22 cellular contexts compared by ENCODE assay signal in the genomic region with DNA sequence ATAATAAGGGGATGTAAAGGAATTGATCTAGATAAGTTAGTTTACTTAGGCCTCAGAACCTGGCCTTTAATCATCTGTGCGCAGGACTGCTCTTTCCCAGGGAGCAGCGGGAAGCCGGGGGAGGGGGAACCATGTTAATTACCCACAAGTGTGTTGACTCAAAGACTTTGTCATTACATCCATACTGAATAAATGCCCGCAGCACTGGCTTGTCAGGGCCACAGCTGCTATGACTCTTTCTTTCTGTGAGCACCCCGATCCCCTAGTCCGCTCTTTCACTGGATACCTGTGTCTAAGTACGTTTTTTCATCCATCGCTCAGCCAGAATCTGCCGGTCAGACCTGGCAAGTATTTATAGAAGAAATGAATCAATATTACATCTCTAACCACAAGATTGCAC.
A peak's percentile ranks its signal among the peaks of the same experiment; 100 is the strongest.
DNase-seq lines count a peak whose midpoint lies in the region; ATAC-seq, FAIRE-seq and TF ChIP-seq lines count a peak whose summit lies in the region.
"Had no signal": no experiment of that assay in that cellular context is flagged by ENCODE, and none has a peak within 500 bp of the region (broad histone marks: within the 10 kb centered on the region; RNA-seq: fewer than 3 reads in every experiment).

No MANE protein-coding gene starts in this region.

- POLR2A ChIA-PET in activated CD4-positive, alpha-beta memory T cell treated with anti-CD3 and anti-CD28 coated beads, Interleukin-2, amount 10 ng/mL, durations not matched to agents 7 days and 5 days (lab: Charles Lee) = no interaction called here
- POLR2A ChIA-PET in T-cell (lab: Charles Lee) = no interaction called here

- H3K4me1 Mint-ChIP-seq in endodermal cell = peaks cover 17% of the 10 kb centered on the region
- peaks cover 5% of the 10 kb centered on the region for H3K4me1 Mint-ChIP-seq in activated CD4-positive, alpha-beta memory T cell treated with anti-CD3 and anti-CD28 coated beads, Interleukin-2, amount 10 ng/mL, durations not matched to agents 7 days and 5 days
- H3K4me1 Mint-ChIP-seq in T-cell = peaks cover 0 to 13% (median 13%) of the 10 kb centered on the region in 3 donors

- H3K4me3 Mint-ChIP-seq in endodermal cell (no peak overlapping the region), T-cell (no peak overlapping the region)
- H3K4me3 Mint-ChIP-seq in activated CD4-positive, alpha-beta memory T cell treated with anti-CD3 and anti-CD28 coated beads, Interleukin-2, amount 10 ng/mL, durations not matched to agents 7 days and 5 days = no peak overlapping the region
- H3K4me3 Mint-ChIP-seq: CD4-positive, alpha-beta memory T cell had no signal

- no peak overlapping the region for H3K27ac ChIP-seq in endodermal cell (ENCODE audit: low read depth, low read length)
- peak overlapping the region; percentile 47 for H3K27ac ChIP-seq in mesendoderm (ENCODE audit: low read depth, low read length)
- H3K27ac ChIP-seq: psoas muscle had no signal

- H3K27ac Mint-ChIP-seq in endodermal cell = no peak overlapping the region
- no peak overlapping the region for H3K27ac Mint-ChIP-seq in activated CD4-positive, alpha-beta memory T cell treated with anti-CD3 and anti-CD28 coated beads, Interleukin-2, amount 10 ng/mL, durations not matched to agents 7 days and 5 days
- no peak overlapping the region for H3K27ac Mint-ChIP-seq in T-cell
- H3K27ac Mint-ChIP-seq: CD4-positive, alpha-beta memory T cell had no signal

- peaks cover 17% of the 10 kb centered on the region for H3K36me3 ChIP-seq in endodermal cell (ENCODE audit: control insufficient read depth, insufficient read depth, low read length)
- H3K36me3 ChIP-seq in mesendoderm (ENCODE audit: control insufficient read depth, insufficient read depth, low read length) = no peaks in the 10 kb centered on the region

- no peak overlapping the region for H4K8ac ChIP-seq in mesendoderm (ENCODE audit: low read depth, low read length)

- no peaks in the 10 kb centered on the region for H3K27me3 ChIP-seq in endodermal cell (ENCODE audit: control insufficient read depth, insufficient read depth, low read length, poor library complexity, severe bottlenecking)
- H3K27me3 ChIP-seq in mesendoderm (ENCODE audit: insufficient read depth, low read length, poor library complexity) = no peaks in the 10 kb centered on the region

- H3K4me2 ChIP-seq in mesendoderm (ENCODE audit: low read length) = no peak overlapping the region

- no peak overlapping the region for H3K23ac ChIP-seq in mesendoderm (ENCODE audit: low read length)

- WGBS in endodermal cell (ENCODE audit: insufficient coverage in 1 of 2, insufficient read length in 1 of 2), 2 experiments = 76 to 85% methylated on average over 6 to 9 of the region's 9 CpGs
- WGBS in mesendoderm (ENCODE audit: extremely low coverage, insufficient coverage, low lambda C conversion rate) = no CpG with 5 or more reads among the region's 9 CpGs

- no peak overlapping the region for H2BK120ac ChIP-seq in mesendoderm (ENCODE audit: low read depth, low read length)

- no peak overlapping the region for H3K18ac ChIP-seq in mesendoderm (ENCODE audit: low read length)

- DNase-seq in LoVo (ENCODE audit: low spot score) (peak; percentile 47), endodermal cell (peak; percentile 77), mesendoderm (peak; percentile 75), T-cell (no peak), GM13977 (ENCODE audit: low spot score) (no peak)
- DNase-seq in activated CD4-positive, alpha-beta memory T cell treated with anti-CD3 and anti-CD28 coated beads, Interleukin-2, amount 10 ng/mL, durations not matched to agents 7 days and 5 days = no peak
- DNase-seq: activated CD4-positive, alpha-beta T cell treated with anti-CD3 and anti-CD28 coated beads, Interleukin-2, amount 50 U/mL, for 1 hour; activated gamma-delta T cell treated with Interleukin-2 at 50 U/mL for 16 hours; amniotic stem cell; CD4-positive, alpha-beta memory T cell; DMS79 treated with DMSO at 0.1 percent for 48 hours; effector memory CD4-positive, alpha-beta T cell; head of caudate nucleus; mesenchymal stem cell; NCI-H1048; NCI-H2029; NCI-H446; psoas muscle; SHP77 treated with DMSO at 0.1 percent for 48 hours had no signal

- H4K5ac ChIP-seq in mesendoderm (ENCODE audit: low read length) = no peak overlapping the region

- H3K36me3 Mint-ChIP-seq in endodermal cell (ENCODE audit: low read depth) (peaks cover 35% of the 10 kb centered on the region), T-cell (no peaks in the 10 kb centered on the region)
- no peaks in the 10 kb centered on the region for H3K36me3 Mint-ChIP-seq in activated CD4-positive, alpha-beta memory T cell treated with anti-CD3 and anti-CD28 coated beads, Interleukin-2, amount 10 ng/mL, durations not matched to agents 7 days and 5 days (ENCODE audit: low read depth)
- H3K36me3 Mint-ChIP-seq: CD4-positive, alpha-beta memory T cell had no signal

- peaks cover 5% of the 10 kb centered on the region for H3K4me1 ChIP-seq in endodermal cell (ENCODE audit: control insufficient read depth, insufficient read depth, low read length)
- H3K4me1 ChIP-seq in mesendoderm (ENCODE audit: control insufficient read depth, low read depth, low read length) = peaks cover 11% of the 10 kb centered on the region

- no peaks in the 10 kb centered on the region for H3K27me3 Mint-ChIP-seq in endodermal cell (ENCODE audit: insufficient read depth)
- peaks cover 9% of the 10 kb centered on the region for H3K27me3 Mint-ChIP-seq in activated CD4-positive, alpha-beta memory T cell treated with anti-CD3 and anti-CD28 coated beads, Interleukin-2, amount 10 ng/mL, durations not matched to agents 7 days and 5 days
- no peaks in the 10 kb centered on the region for H3K27me3 Mint-ChIP-seq in T-cell
- H3K27me3 Mint-ChIP-seq: CD4-positive, alpha-beta memory T cell had no signal

- no peak overlapping the region for H3K56ac ChIP-seq in mesendoderm (ENCODE audit: low read length)

- no peaks in the 10 kb centered on the region for H3K79me1 ChIP-seq in mesendoderm (ENCODE audit: low read length)

- peaks cover 50% of the 10 kb centered on the region for H3K9me3 Mint-ChIP-seq in endodermal cell
- no peaks in the 10 kb centered on the region for H3K9me3 Mint-ChIP-seq in activated CD4-positive, alpha-beta memory T cell treated with anti-CD3 and anti-CD28 coated beads, Interleukin-2, amount 10 ng/mL, durations not matched to agents 7 days and 5 days
- no peaks in the 10 kb centered on the region for H3K9me3 Mint-ChIP-seq in T-cell
- H3K9me3 Mint-ChIP-seq: CD4-positive, alpha-beta memory T cell had no signal

- peaks cover 35% of the 10 kb centered on the region for H3K9me3 ChIP-seq in endodermal cell (ENCODE audit: control insufficient read depth, low read length)
- H3K9me3 ChIP-seq: psoas muscle had no signal

- H3K79me2 ChIP-seq in mesendoderm (ENCODE audit: control insufficient read depth, insufficient read depth, low read length) = no peaks in the 10 kb centered on the region

- no peak overlapping the region for H2AK5ac ChIP-seq in mesendoderm (ENCODE audit: low read length)

- no peak overlapping the region for H3K4ac ChIP-seq in mesendoderm (ENCODE audit: low read depth, low read length)

- H3K4me3 ChIP-seq in endodermal cell (ENCODE audit: low read length) (peak overlapping the region; percentile 72), mesendoderm (ENCODE audit: low read length) (no peak overlapping the region)
- H3K4me3 ChIP-seq: K562, psoas muscle had no signal

- H2BK15ac ChIP-seq in mesendoderm (replicated peaks; ENCODE audit: low read depth) = no peak overlapping the region

- ATAC-seq in GM21786 (IDR thresholded peaks at IDR 0.05; ENCODE audit: unreplicated experiment) (no peak), T-cell (replicated peaks in 1 of 4) (no peak)
- ATAC-seq: K562 had no signal

- TF ChIP-seq CTCF in endodermal cell (conservative IDR thresholded peaks at IDR 0.05) = no peak
- TF ChIP-seq CTCF in GM13977 (IDR thresholded peaks at IDR 0.05; ENCODE audit: extremely low read depth, insufficient read depth, missing control alignments) = no peak

- CTCF ChIA-PET in activated CD4-positive, alpha-beta memory T cell treated with anti-CD3 and anti-CD28 coated beads, Interleukin-2, amount 10 ng/mL, durations not matched to agents 7 days and 5 days (lab: Charles Lee) = no interaction called here
- CTCF ChIA-PET in T-cell (lab: Charles Lee) = no interaction called here

- in situ Hi-C loops in GM13977 (cut with MboI; ENCODE audit: low pct_unique_long_range_greater_than_20kb, low sequenced_read_pairs, unreplicated experiment) = no loop called here

- H3K9ac ChIP-seq in endodermal cell (ENCODE audit: extremely low read depth, low read length, poor library complexity, severe bottlenecking) (no peak overlapping the region), mesendoderm (ENCODE audit: low read length) (no peak overlapping the region)

- H2BK5ac ChIP-seq in mesendoderm (ENCODE audit: low read length) = no peak overlapping the region

- peak; percentile 9 for FAIRE-seq in A204.1 (lab: Jason Lieb, UNC)
- FAIRE-seq: K562 had no signal

Comparison
In these comparisons a context has a peak if more than half of its experiments do, and no peak if none do; other contexts are left out.
1. DNase-seq: peak in LoVo (single experiment), endodermal cell (single experiment) and mesendoderm (single experiment); none in activated CD4-positive, alpha-beta memory T cell treated with anti-CD3 and anti-CD28 coated beads, Interleukin-2, amount 10 ng/mL, durations not matched to agents 7 days and 5 days (single experiment), T-cell (0 of 34) and GM13977 (single experiment).